1 cellular context compared by ENCODE assay signal in genomic region chrX:153926863-153927685, GRCh38.
TF ChIP-seq lines count a peak whose summit lies in the region.

No MANE protein-coding gene starts in this region.

TF ChIP-seq in K562, 482 proteins besides CTCF, POLR2A, EP300 and RAD21 (continued from another document and continues in another):
- 0 out of 2 replicates have a peak, but pooled peaks have one; percentile 58 for TF ChIP-seq ZNF592 (IDR thresholded peaks at IDR 0.05)
- no peak for TF ChIP-seq RAD51 (IDR thresholded peaks at IDR 0.05; ENCODE audit: borderline replicate concordance, low read depth)
- TF ChIP-seq C11orf30 (IDR thresholded peaks at IDR 0.05; ENCODE audit: low read depth): no peak
- TF ChIP-seq ZNF12 (CRISPR knock-in tag; IDR thresholded peaks at IDR 0.05): 0 out of 2 replicates have a peak, but pooled peaks have one; percentile 46
- TF ChIP-seq RBM14 (IDR thresholded peaks at IDR 0.05; ENCODE audit: borderline replicate concordance, insufficient read depth, low read depth, low read length): no peak
- peak; percentile 20 for TF ChIP-seq TAF9B (IDR thresholded peaks at IDR 0.05; ENCODE audit: partially characterized antibody)
- TF ChIP-seq SRF (CRISPR knock-in tag; IDR thresholded peaks at IDR 0.05): no peak
- TF ChIP-seq CBFA2T2 (conservative IDR thresholded peaks at IDR 0.05): no peak
- TF ChIP-seq ZBTB34 (CRISPR knock-in tag; IDR thresholded peaks at IDR 0.05): no peak
- TF ChIP-seq ZFP1 (CRISPR knock-in tag; IDR thresholded peaks at IDR 0.05): no peak
- no peak for TF ChIP-seq MEIS2 (IDR thresholded peaks at IDR 0.05; ENCODE audit: partially characterized antibody)
- no peak for TF ChIP-seq NEUROD1 (IDR thresholded peaks at IDR 0.05; ENCODE audit: borderline replicate concordance, low read depth, low read length, partially characterized antibody)
- TF ChIP-seq PHF20 (IDR thresholded peaks at IDR 0.05; ENCODE audit: partially characterized antibody): no peak
- TF ChIP-seq THRB (CRISPR knock-in tag; conservative IDR thresholded peaks at IDR 0.05): no peak
- no peak for TF ChIP-seq THAP7 (CRISPR knock-in tag; IDR thresholded peaks at IDR 0.05)
- no peak for TF ChIP-seq ZEB2 (IDR thresholded peaks at IDR 0.05)
- no peak for TF ChIP-seq FUS (optimal IDR thresholded peaks at IDR 0.05; ENCODE audit: low read depth, low read length)
- TF ChIP-seq UBTF (IDR thresholded peaks at IDR 0.05; ENCODE audit: borderline replicate concordance in 1 of 2, low read depth in 2 of 2, low read length in 2 of 2): no peak
- TF ChIP-seq NCOR1 (IDR thresholded peaks at IDR 0.05): no peak
- TF ChIP-seq ZNF699 (CRISPR knock-in tag; IDR thresholded peaks at IDR 0.05; ENCODE audit: insufficient replicate concordance): no peak
- TF ChIP-seq MIER1 (IDR thresholded peaks at IDR 0.05; ENCODE audit: low read depth): no peak
- TF ChIP-seq POLR3A (IDR thresholded peaks at IDR 0.05; ENCODE audit: borderline replicate concordance, extremely low read depth, insufficient read depth, insufficient read length): no peak
- no peak for TF ChIP-seq MXI1 (IDR thresholded peaks at IDR 0.05; ENCODE audit: low read depth, low read length)
- TF ChIP-seq ZBTB17 (CRISPR knock-in tag; IDR thresholded peaks at IDR 0.05): no peak
- TF ChIP-seq BRF1 (IDR thresholded peaks at IDR 0.05; ENCODE audit: borderline replicate concordance, extremely low read depth, insufficient read length): no peak
- TF ChIP-seq COPS2 (conservative IDR thresholded peaks at IDR 0.05): no peak
- peak; percentile 71 for TF ChIP-seq GABPB1 (CRISPR knock-in tag; IDR thresholded peaks at IDR 0.05)
- TF ChIP-seq POLR2AphosphoS5 (IDR thresholded peaks at IDR 0.05; ENCODE audit: control insufficient read depth, insufficient read depth, low read depth, low read length): 0 out of 2 replicates have a peak, but pooled peaks have one; percentile 44
- no peak for TF ChIP-seq DDX20 (tag; IDR thresholded peaks at IDR 0.05; ENCODE audit: low read depth)
- TF ChIP-seq RFX7 (CRISPR knock-in tag; IDR thresholded peaks at IDR 0.05): no peak
- no peak for TF ChIP-seq SRSF7 (optimal IDR thresholded peaks at IDR 0.05; ENCODE audit: low read depth, low read length)
- peak; percentile 40; the same call in 1 of the 2 replicates for TF ChIP-seq SPI1 (IDR thresholded peaks at IDR 0.05; ENCODE audit: borderline replicate concordance, low read depth, low read length)
- TF ChIP-seq ZNF212 (CRISPR knock-in tag; IDR thresholded peaks at IDR 0.05): no peak
- TF ChIP-seq GTF2A2 (tag; IDR thresholded peaks at IDR 0.05): no peak
- no peak for TF ChIP-seq CLOCK (CRISPR knock-in tag; IDR thresholded peaks at IDR 0.05; ENCODE audit: borderline replicate concordance)
- TF ChIP-seq ATF7 (IDR thresholded peaks at IDR 0.05): no peak
- no peak for TF ChIP-seq IRF9 (tag; IDR thresholded peaks at IDR 0.05)
- TF ChIP-seq DNMT1 (IDR thresholded peaks at IDR 0.05): no peak
- TF ChIP-seq HNRNPL (IDR thresholded peaks at IDR 0.05; ENCODE audit: low read depth, low read length): no peak
- TF ChIP-seq NFIC (IDR thresholded peaks at IDR 0.05): 0 out of 2 replicates have a peak, but pooled peaks have one; percentile 2
- TF ChIP-seq XRCC5 (IDR thresholded peaks at IDR 0.05; ENCODE audit: low read depth, low read length): 0 out of 2 replicates have a peak, but pooled peaks have one; percentile 36
- TF ChIP-seq SNIP1 (IDR thresholded peaks at IDR 0.05; ENCODE audit: low read depth): no peak
- no peak for TF ChIP-seq ZC3H11A (IDR thresholded peaks at IDR 0.05; ENCODE audit: low read depth, low read length)
- TF ChIP-seq MXD1 (CRISPR knock-in tag; IDR thresholded peaks at IDR 0.05; ENCODE audit: borderline replicate concordance, poor library complexity, severe bottlenecking): no peak
- TF ChIP-seq ZNF184 (CRISPR knock-in tag; IDR thresholded peaks at IDR 0.05): no peak
- no peak for TF ChIP-seq SLC30A9 (CRISPR knock-in tag; IDR thresholded peaks at IDR 0.05)
- TF ChIP-seq HNRNPH1 (optimal IDR thresholded peaks at IDR 0.05; ENCODE audit: low read depth, low read length): no peak
- no peak for TF ChIP-seq POLR2H (tag; IDR thresholded peaks at IDR 0.05; ENCODE audit: low read depth)
- 0 out of 2 replicates have a peak, but pooled peaks have one; percentile 14 for TF ChIP-seq TEAD4 (IDR thresholded peaks at IDR 0.05; ENCODE audit: low read length)
- TF ChIP-seq TEAD4 (CRISPR knock-in tag; IDR thresholded peaks at IDR 0.05; ENCODE audit: borderline replicate concordance): no peak
- no peak for TF ChIP-seq FOXM1 (IDR thresholded peaks at IDR 0.05; ENCODE audit: low read depth)
- TF ChIP-seq FOXM1 (CRISPR knock-in tag; IDR thresholded peaks at IDR 0.05; ENCODE audit: low read depth): no peak
- TF ChIP-seq WHSC1 (IDR thresholded peaks at IDR 0.05; ENCODE audit: low read length): no peak
- TF ChIP-seq ZBTB26 (CRISPR knock-in tag; IDR thresholded peaks at IDR 0.05): no peak
- TF ChIP-seq HMG20A (CRISPR knock-in tag; conservative IDR thresholded peaks at IDR 0.05): no peak
- TF ChIP-seq KDM1A (IDR thresholded peaks at IDR 0.05): no peak
- no peak; the same call in 1 of the 2 replicates for TF ChIP-seq NCOA1 (IDR thresholded peaks at IDR 0.05; ENCODE audit: low read depth)
- no peak for TF ChIP-seq CCNT2 (IDR thresholded peaks at IDR 0.05; ENCODE audit: borderline replicate concordance, extremely low read depth, insufficient read length, low read depth, low read length)
- no peak for TF ChIP-seq PHF8 (IDR thresholded peaks at IDR 0.05; ENCODE audit: borderline replicate concordance, low read length)
- no peak for TF ChIP-seq TAF15 (IDR thresholded peaks at IDR 0.05; ENCODE audit: low read depth, low read length)
